ENCODE assay signal across 21 cellular contexts in the genomic region with DNA sequence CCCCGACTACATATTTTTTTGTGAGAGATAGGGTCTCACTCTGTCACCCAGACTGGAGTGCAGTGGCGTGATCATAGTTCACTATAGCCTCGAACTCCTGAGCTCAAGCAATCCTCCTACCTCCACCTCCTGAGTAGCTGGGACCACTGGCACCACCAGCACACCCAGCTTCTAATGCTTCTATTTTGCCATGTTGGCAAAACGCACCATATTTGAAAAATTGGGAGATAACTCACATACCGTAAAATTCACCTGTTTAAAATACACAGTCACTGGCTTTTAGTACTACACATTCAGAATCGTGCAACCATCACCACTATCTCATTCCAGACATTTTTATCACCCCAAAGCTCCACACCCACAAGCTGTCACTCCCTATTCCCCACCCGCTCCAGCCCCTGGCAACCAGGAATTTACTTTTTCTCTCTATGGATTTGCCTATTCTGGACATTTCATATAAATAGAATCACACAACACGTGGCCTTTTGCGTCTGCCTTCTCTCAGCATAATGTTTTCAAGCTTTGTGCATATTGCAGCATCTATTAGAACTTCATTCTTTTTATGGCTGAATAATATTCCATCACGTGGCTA. TPM values are rescaled to one million over a fixed set of nuclear protein-coding genes. Genes with fewer than 3 reads are reported as not detected.
DNase-seq lines count a peak whose midpoint lies in the region; ATAC-seq and TF ChIP-seq lines count a peak whose summit lies in the region.
"Had no signal": no experiment of that assay in that cellular context is flagged by ENCODE, and none has a peak within 500 bp of the region (broad histone marks: within the 10 kb centered on the region; RNA-seq: fewer than 3 reads in every experiment).

No MANE protein-coding gene starts in this region.

- DNase-seq in astrocyte of the hippocampus (ENCODE audit: low read depth, low spot score) (peak; percentile 30), hepatic stellate cell (ENCODE audit: low spot score) (peak; percentile 69), upper lobe of right lung (no peak), KG1 (lab: John Stamatoyannopoulos, UW) (no peak)
- DNase-seq in activated CD4-positive, CD25-positive, alpha-beta regulatory T cell (lab: John Stamatoyannopoulos, UW): no peak
- DNase-seq: activated effector memory CD4-positive, alpha-beta T cell treated with Interleukin-2 at 50 U/mL for 16 hours; CD4-positive, alpha-beta T cell; cortex of kidney; erythroblast; kidney; midbrain; NCI-H1048; NCI-H2107; PC-3; stimulated activated CD4-positive, alpha-beta T cell treated with anti-CD3 and anti-CD28 coated beads, Interleukin-15, amount 100 ng/mL, for 24 hours; stimulated activated naive CD4-positive, alpha-beta T cell; T-helper 9 cell; transverse colon had no signal

- H3K27ac ChIP-seq in HEK293 (ENCODE audit: extremely low read depth, low read depth, low read length) (no peak overlapping the region), upper lobe of right lung (peak overlapping the region; percentile 7)
- H3K27ac ChIP-seq: SK-N-MC, transverse colon had no signal

- H3K9me3 ChIP-seq in HEK293 (ENCODE audit: control insufficient read depth, insufficient read depth, low read depth, low read length) (no peaks in the 10 kb centered on the region), upper lobe of right lung (no peaks in the 10 kb centered on the region)
- H3K9me3 ChIP-seq: transverse colon had no signal

- ATAC-seq in upper lobe of right lung (peak; percentile 42), GM18867 (IDR thresholded peaks at IDR 0.05; ENCODE audit: unreplicated experiment) (no peak)
- ATAC-seq: PC-3 had no signal

- TF ChIP-seq CTCF in HEK293 (tag by site-specific recombination; IDR thresholded peaks at IDR 0.05) (no peak), upper lobe of right lung (IDR thresholded peaks at IDR 0.05) (no peak)

- CTCF ChIA-PET in HEK293 (lab: Yijun Ruan, JAX): interaction anchor here (0.7 to 1.4 kb wide), 2 partner anchors 11 to 44 kb away, joined by 3 to 4 read pairs; no protein-coding TSS in a partner anchor

- H3K36me3 ChIP-seq in HEK293 (ENCODE audit: control insufficient read depth in 2 of 2, insufficient read depth in 1 of 2, low read length in 2 of 2): no peaks in the 10 kb centered on the region
- H3K36me3 ChIP-seq in upper lobe of right lung: no peaks in the 10 kb centered on the region
- H3K36me3 ChIP-seq: transverse colon had no signal

- no peaks in the 10 kb centered on the region for H3K27me3 ChIP-seq in upper lobe of right lung
- H3K27me3 ChIP-seq: transverse colon had no signal

- H3K4me3 ChIP-seq in HEK293 (ENCODE audit: low read depth, low read length): no peak overlapping the region
- H3K4me3 ChIP-seq in upper lobe of right lung: no peak overlapping the region
- H3K4me3 ChIP-seq: SK-N-MC, transverse colon had no signal

- POLR2A ChIA-PET in HEK293 (lab: Yijun Ruan, JAX): interaction anchor here (0.7 kb wide), 1 partner anchor 99 kb away, joined by 5 read pairs; no protein-coding TSS in a partner anchor

- intact Hi-C loops in upper lobe of right lung (cut with DNase I): no loop called here

- H3K4me1 ChIP-seq in HEK293 (ENCODE audit: control insufficient read depth, insufficient read depth, low read length): no peaks in the 10 kb centered on the region
- H3K4me1 ChIP-seq in upper lobe of right lung: no peaks in the 10 kb centered on the region
- H3K4me1 ChIP-seq: transverse colon had no signal

TF ChIP-seq in HEK293, 187 proteins besides CTCF, POLR2A, EP300 and RAD21:
- TF ChIP-seq KLF1 (tag by site-specific recombination; IDR thresholded peaks at IDR 0.05): peak; percentile 75
- TF ChIP-seq ZNF146 (tag by site-specific recombination; IDR thresholded peaks at IDR 0.05): peak; percentile 12; the same call in 1 of the 2 replicates
- TF ChIP-seq ZNF792 (tag by site-specific recombination; IDR thresholded peaks at IDR 0.05): no peak

RNA-seq across cellular contexts. Expression of a gene that starts 25.0 kb away (rescaled TPM):
- 78.1 TPM for total RNA-seq in upper lobe of right lung
- total RNA-seq: CD4-positive, alpha-beta T cell had no signal

RNA-seq across cellular contexts. Expression of a gene that starts 46.2 kb away (rescaled TPM):
- total RNA-seq in upper lobe of right lung: 0.52 TPM
- total RNA-seq: CD4-positive, alpha-beta T cell; PC-3 had no signal

Comparison
In these comparisons a context has a peak if more than half of its experiments do, and no peak if none do; other contexts are left out.
1. DNase-seq: peak in astrocyte of the hippocampus (single experiment) and hepatic stellate cell (single experiment); none in upper lobe of right lung (single experiment), KG1 (single experiment) and activated CD4-positive, CD25-positive, alpha-beta regulatory T cell (0 of 4).